14 cellular contexts compared by ENCODE assay signal in the genomic region with DNA sequence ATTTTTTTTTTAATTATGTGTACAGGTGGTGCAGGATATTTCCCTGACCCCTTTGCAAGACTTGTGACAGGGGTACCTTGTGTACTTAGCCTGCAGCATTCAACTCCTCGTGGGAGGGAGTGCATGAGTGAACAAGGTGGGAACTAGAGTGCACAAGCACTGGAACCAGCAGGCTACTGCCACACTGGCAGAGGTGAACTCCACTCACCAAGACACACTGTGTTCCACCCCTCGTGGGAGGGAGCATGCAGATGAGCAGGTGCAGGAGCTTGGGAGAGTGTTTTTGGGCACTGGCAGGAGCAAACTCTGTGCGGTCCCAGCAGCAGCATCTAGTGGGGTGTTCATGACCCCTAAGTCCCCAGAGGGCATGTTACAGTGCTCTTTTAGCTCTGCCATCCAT.
DNase-seq lines count a peak whose midpoint lies in the region; ATAC-seq, FAIRE-seq and TF ChIP-seq lines count a peak whose summit lies in the region.
"Had no signal": no experiment of that assay in that cellular context is flagged by ENCODE, and none has a peak within 500 bp of the region (broad histone marks: within the 10 kb centered on the region; RNA-seq: fewer than 3 reads in every experiment).

No MANE protein-coding gene starts in this region.

- H3K27me3 Mint-ChIP-seq in stimulated activated memory B cell treated with anti-CD40 and anti-IgM and Interleukin-4, amounts not matched to agents 10 μg/mL and 1 μg/mL and 100 μg/mL, for 72 hours: peaks cover 17% of the 10 kb centered on the region

- peaks cover 14% of the 10 kb centered on the region for H3K4me1 ChIP-seq in left ventricle myocardium inferior

- no peaks in the 10 kb centered on the region for H3K36me3 Mint-ChIP-seq in stimulated activated memory B cell treated with anti-CD40 and anti-IgM and Interleukin-4, amounts not matched to agents 10 μg/mL and 1 μg/mL and 100 μg/mL, for 72 hours

- no peak overlapping the region for H3K27ac ChIP-seq in left ventricle myocardium inferior (replicated peaks)
- H3K27ac ChIP-seq: 22Rv1 had no signal

- H3K27me3 ChIP-seq in left ventricle myocardium inferior (ENCODE audit: low read depth): no peaks in the 10 kb centered on the region

- intact Hi-C loops in Right ventricle myocardium inferior (cut with DNase I) (no loop called here), left ventricle myocardium inferior (cut with micrococcal nuclease) (no loop called here)

- peak; percentile 50 for DNase-seq in Right ventricle myocardium inferior (ENCODE audit: missing footprints)
- no peak for DNase-seq in left ventricle myocardium inferior
- no peak for DNase-seq in HTR-8/SVneo (ENCODE audit: insufficient read length, low spot score)
- no peak for DNase-seq in NCI-H2171 (lab: John Stamatoyannopoulos, UW)
- DNase-seq in kidney glomerular epithelial cell (lab: John Stamatoyannopoulos, UW): no peak
- no peak for DNase-seq in NCI-H1048 (lab: John Stamatoyannopoulos, UW)
- DNase-seq: Calu3, DMS 273 treated with DMSO at 0.1 percent for 48 hours, H7 had no signal

- no peak overlapping the region for H3K27ac Mint-ChIP-seq in stimulated activated memory B cell treated with anti-CD40 and anti-IgM and Interleukin-4, amounts not matched to agents 10 μg/mL and 1 μg/mL and 100 μg/mL, for 72 hours
- H3K27ac Mint-ChIP-seq: GM23338, IgD-negative memory B cell had no signal

- no peak for ATAC-seq in Right ventricle myocardium inferior
- ATAC-seq in stimulated activated memory B cell treated with anti-CD40 and anti-IgM and Interleukin-4, amounts not matched to agents 10 μg/mL and 1 μg/mL and 100 μg/mL, for 72 hours: peak; percentile 25
- ATAC-seq: GM23338 had no signal

- peak; percentile 72 for FAIRE-seq in HTR-8/SVneo (lab: Jason Lieb, UNC)
- FAIRE-seq: GM12891 had no signal

- no peak overlapping the region for H3K4me3 ChIP-seq in left ventricle myocardium inferior
- H3K4me3 ChIP-seq: GM23338 had no signal

- no peaks in the 10 kb centered on the region for H3K9me3 Mint-ChIP-seq in stimulated activated memory B cell treated with anti-CD40 and anti-IgM and Interleukin-4, amounts not matched to agents 10 μg/mL and 1 μg/mL and 100 μg/mL, for 72 hours
- H3K9me3 Mint-ChIP-seq: IgD-negative memory B cell had no signal

- H3K36me3 ChIP-seq in left ventricle myocardium inferior: no peaks in the 10 kb centered on the region

- H3K4me3 Mint-ChIP-seq in stimulated activated memory B cell treated with anti-CD40 and anti-IgM and Interleukin-4, amounts not matched to agents 10 μg/mL and 1 μg/mL and 100 μg/mL, for 72 hours: no peak overlapping the region
- H3K4me3 Mint-ChIP-seq: GM23338, IgD-negative memory B cell had no signal

- TF ChIP-seq CTCF in left ventricle myocardium inferior (IDR thresholded peaks at IDR 0.05; ENCODE audit: borderline replicate concordance): no peak

- H3K4me1 Mint-ChIP-seq in stimulated activated memory B cell treated with anti-CD40 and anti-IgM and Interleukin-4, amounts not matched to agents 10 μg/mL and 1 μg/mL and 100 μg/mL, for 72 hours: no peaks in the 10 kb centered on the region
- H3K4me1 Mint-ChIP-seq: IgD-negative memory B cell had no signal

- H3K9me3 ChIP-seq in left ventricle myocardium inferior (replicated peaks): no peaks in the 10 kb centered on the region
